In the genomic region with DNA sequence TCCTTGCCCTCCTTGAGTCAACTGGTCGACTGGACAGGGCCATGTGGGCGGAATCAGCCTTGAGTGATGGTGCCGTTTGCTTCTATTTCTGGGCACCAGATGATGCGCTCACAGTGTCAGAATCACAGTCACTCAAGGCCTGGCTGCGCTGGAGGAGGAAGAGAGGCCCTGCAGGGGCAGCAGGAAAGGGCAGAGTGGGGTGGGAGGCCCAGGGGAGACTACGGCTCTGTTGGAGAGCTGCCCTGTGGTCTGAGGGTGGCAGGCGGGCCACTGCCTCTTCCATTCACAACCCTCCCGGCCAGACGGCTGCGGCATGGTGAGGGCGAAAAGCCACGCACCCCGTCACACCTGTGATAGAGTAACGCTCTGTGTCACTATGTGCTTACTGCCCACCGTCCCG, we compare ENCODE assay signal across 18 cellular contexts. TPM values are rescaled to one million over a fixed set of nuclear protein-coding genes. Genes with fewer than 3 reads are reported as not detected.
"Had no signal": no experiment of that assay in that cellular context is flagged by ENCODE, and none has a peak within 500 bp of the region (broad histone marks: within the 10 kb centered on the region; RNA-seq: fewer than 3 reads in every experiment).

No MANE protein-coding gene starts in this region.

- DNase-seq: effector memory CD4-positive, alpha-beta T cell; kidney; left colon; mammary epithelial cell; mucosa of descending colon; natural killer cell; ovary; right lobe of liver; stimulated activated CD4-positive, alpha-beta T cell treated with anti-CD3 and anti-CD28 coated beads, Interleukin-2, amount 100 ng/mL, for 24 hours; stimulated activated naive CD4-positive, alpha-beta T cell; stomach; substantia nigra; transverse colon had no signal

- H3K27ac Mint-ChIP-seq: natural killer cell had no signal

- H3K9me3 ChIP-seq: mucosa of descending colon, ovary, right lobe of liver, stomach, thoracic aorta, transverse colon had no signal

- H3K36me3 Mint-ChIP-seq: natural killer cell had no signal

- H3K4me2 ChIP-seq: hepatocyte had no signal

- H3K27ac ChIP-seq: hepatocyte, ovary, right lobe of liver, skin epidermis, stomach, thoracic aorta, transverse colon had no signal

- H3K9me3 Mint-ChIP-seq: natural killer cell, neural crest cell had no signal

- H3K4me3 ChIP-seq: hepatocyte, mucosa of descending colon, ovary, right lobe of liver, skin epidermis, stomach, thoracic aorta, transverse colon had no signal

- H3K4me1 ChIP-seq: right lobe of liver, stomach, transverse colon had no signal

- H3K4me1 Mint-ChIP-seq: natural killer cell had no signal

- ATAC-seq: esophagus mucosa, left colon, mucosa of descending colon, natural killer cell, right lobe of liver had no signal

- H3K36me3 ChIP-seq: ovary, right lobe of liver, stomach, thoracic aorta, transverse colon had no signal

- H3K4me3 Mint-ChIP-seq: natural killer cell, neural crest cell had no signal

- H3K27me3 ChIP-seq: hepatocyte, ovary, right lobe of liver, stomach, transverse colon had no signal

RNA-seq across cellular contexts. Expression of gene PLPP7, which starts 9.8 kb away (rescaled TPM):
- polyA plus RNA-seq: mammary epithelial cell had no signal

RNA-seq across cellular contexts. Expression of gene FAM78A, which starts 23.0 kb away (rescaled TPM):
- polyA plus RNA-seq: hepatocyte had no signal
